ENCODE assay signal across 12 cellular contexts in the genomic region with DNA sequence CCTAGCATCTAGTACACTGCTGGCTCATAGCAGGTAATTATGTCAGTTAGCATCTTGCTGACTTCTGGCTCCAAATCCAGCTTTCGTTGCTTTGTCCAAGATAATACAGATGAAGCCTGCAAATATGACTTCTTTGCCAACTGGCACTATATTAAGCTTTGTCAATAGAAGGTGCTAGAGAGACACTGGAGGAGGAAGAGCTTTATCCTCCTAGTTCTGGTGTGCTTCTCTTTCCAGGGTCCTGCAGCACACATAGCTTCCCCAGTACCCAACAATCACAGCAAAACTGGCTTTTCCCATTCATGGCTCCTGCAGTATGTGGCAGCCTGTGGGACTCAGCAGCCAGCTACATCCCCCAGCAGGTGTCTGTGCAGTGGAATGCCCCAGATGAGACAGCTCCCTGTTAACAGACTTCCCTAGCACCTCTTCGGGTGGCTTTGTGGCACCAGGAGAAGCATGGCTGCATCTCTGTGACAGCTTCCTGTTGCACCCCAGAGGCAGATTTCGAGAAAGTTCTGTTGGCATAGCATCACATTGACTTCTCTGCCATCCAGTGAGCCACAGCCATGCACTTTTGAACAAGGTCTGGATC.
DNase-seq lines count a peak whose midpoint lies in the region; ATAC-seq and TF ChIP-seq lines count a peak whose summit lies in the region.
"Had no signal": no experiment of that assay in that cellular context is flagged by ENCODE, and none has a peak within 500 bp of the region (broad histone marks: within the 10 kb centered on the region; RNA-seq: fewer than 3 reads in every experiment).

No MANE protein-coding gene starts in this region.

- no peak overlapping the region for H2AFZ ChIP-seq in mammary epithelial cell (ENCODE audit: low read depth, low read length)

- dilution Hi-C loops in mammary epithelial cell (cut with HindIII; ENCODE audit: low sequenced_read_pairs), result no loop called here

- H3K9me3 Mint-ChIP-seq in activated T-cell treated with anti-CD3 and anti-CD28 coated beads, Interleukin-2, amount 50 U/mL, for 72 hours, result no peaks in the 10 kb centered on the region
- H3K9me3 Mint-ChIP-seq in activated T-cell treated with anti-CD3 and anti-CD28 coated beads, Interleukin-2, amount 50 U/mL, for 24 hours, result no peaks in the 10 kb centered on the region

- no peak overlapping the region for H3K4me3 Mint-ChIP-seq in activated T-cell treated with anti-CD3 and anti-CD28 coated beads, Interleukin-2, amount 50 U/mL, for 72 hours
- no peak overlapping the region for H3K4me3 Mint-ChIP-seq in activated T-cell treated with anti-CD3 and anti-CD28 coated beads, Interleukin-2, amount 50 U/mL, for 24 hours

- H3K27ac ChIP-seq in mammary epithelial cell (ENCODE audit: insufficient read depth, low read depth, low read length), result no peak overlapping the region
- no peak overlapping the region for H3K27ac ChIP-seq in tibial nerve
- H3K27ac ChIP-seq in effector memory CD4-positive, alpha-beta T cell (ENCODE audit: insufficient read depth, low read length, poor library complexity, severe bottlenecking), result no peak overlapping the region
- H3K27ac ChIP-seq: right lobe of liver had no signal

- BruUV-seq in mammary epithelial cell (replicated peaks; lab: Mats Ljungman, UMichigan), result no TSS peak

- no peaks in the 10 kb centered on the region for H3K36me3 Mint-ChIP-seq in activated T-cell treated with anti-CD3 and anti-CD28 coated beads, Interleukin-2, amount 50 U/mL, for 72 hours (ENCODE audit: insufficient read depth in 2 of 2)
- H3K36me3 Mint-ChIP-seq in activated T-cell treated with anti-CD3 and anti-CD28 coated beads, Interleukin-2, amount 50 U/mL, for 24 hours (ENCODE audit: low read depth), result no peaks in the 10 kb centered on the region

- H3K27me3 ChIP-seq in mammary epithelial cell (ENCODE audit: insufficient read depth, low read length), result no peaks in the 10 kb centered on the region
- H3K27me3 ChIP-seq in tibial nerve, result no peaks in the 10 kb centered on the region
- H3K27me3 ChIP-seq in effector memory CD4-positive, alpha-beta T cell (replicated peaks; ENCODE audit: control insufficient read depth, insufficient read depth, low read length, poor library complexity, severe bottlenecking), result no peaks in the 10 kb centered on the region
- H3K27me3 ChIP-seq: right lobe of liver had no signal

- no peaks in the 10 kb centered on the region for H4K20me1 ChIP-seq in mammary epithelial cell (ENCODE audit: insufficient read depth, low read length)

- H3K9me3 ChIP-seq in mammary epithelial cell (replicated peaks; ENCODE audit: insufficient read depth, low read length) (no peaks in the 10 kb centered on the region), tibial nerve (peaks cover 0 to 9% (median 0%) of the 10 kb centered on the region in 4 donors)
- H3K9me3 ChIP-seq in effector memory CD4-positive, alpha-beta T cell (ENCODE audit: control insufficient read depth, low read length), result no peaks in the 10 kb centered on the region
- H3K9me3 ChIP-seq: right lobe of liver had no signal

- no peak overlapping the region for H3K27ac Mint-ChIP-seq in activated T-cell treated with anti-CD3 and anti-CD28 coated beads, Interleukin-2, amount 50 U/mL, for 72 hours
- H3K27ac Mint-ChIP-seq in activated T-cell treated with anti-CD3 and anti-CD28 coated beads, Interleukin-2, amount 50 U/mL, for 24 hours, result no peak overlapping the region

- H3K4me3 ChIP-seq in mammary epithelial cell (replicated peaks in 1 of 3; ENCODE audit: insufficient read depth in 1 of 3, low read depth in 2 of 3, low read length in 3 of 3), result no peak overlapping the region
- no peak overlapping the region for H3K4me3 ChIP-seq in skeletal muscle cell (ENCODE audit: low read depth, low read length)
- H3K4me3 ChIP-seq in tibial nerve, result no peak overlapping the region
- H3K4me3 ChIP-seq in effector memory CD4-positive, alpha-beta T cell (ENCODE audit: insufficient read depth, low read depth, low read length, poor library complexity, severe bottlenecking), result no peak overlapping the region
- H3K4me3 ChIP-seq: right lobe of liver had no signal

- H3K36me3 ChIP-seq in mammary epithelial cell (ENCODE audit: insufficient read depth, low read length), result no peaks in the 10 kb centered on the region
- no peaks in the 10 kb centered on the region for H3K36me3 ChIP-seq in tibial nerve
- H3K36me3 ChIP-seq in effector memory CD4-positive, alpha-beta T cell (ENCODE audit: control insufficient read depth, insufficient read depth, low read length), result no peaks in the 10 kb centered on the region
- H3K36me3 ChIP-seq: right lobe of liver had no signal

- TF ChIP-seq CTCF in mammary epithelial cell (conservative IDR thresholded peaks at IDR 0.05 in 1 of 2, IDR thresholded peaks at IDR 0.05 in 1 of 2; ENCODE audit: extremely low read depth in 1 of 2, insufficient read depth in 1 of 2, low read depth in 1 of 2, low read length in 2 of 2) (peak; percentile 3 to 36), tibial nerve (IDR thresholded peaks at IDR 0.05) (no peak)

- no peak for DNase-seq in activated T-cell treated with anti-CD3 and anti-CD28 coated beads, Interleukin-2, amount 50 U/mL, for 72 hours
- no peak for DNase-seq in activated T-cell treated with anti-CD3 and anti-CD28 coated beads, Interleukin-2, amount 50 U/mL, for 24 hours
- DNase-seq in M059J (ENCODE audit: low read depth) (peak; percentile 2), mammary epithelial cell (no peak), skeletal muscle cell (ENCODE audit: low read depth) (peak; percentile 5), tibial nerve (ENCODE audit: low spot score in 2 of 2) (no peak), RKO (ENCODE audit: low spot score) (no peak)
- no peak for DNase-seq in effector memory CD4-positive, alpha-beta T cell
- DNase-seq: activated CD4-positive, alpha-beta T cell treated with anti-CD3 and anti-CD28 coated beads, Interleukin-2, amount 50 U/mL, for 1 hour; activated naive CD4-positive, alpha-beta T cell treated with anti-CD3 and anti-CD28 coated beads, Interleukin-2, amount 50 U/mL, for 16 hours; NCI-H1694; right lobe of liver had no signal

- CTCF ChIA-PET in mammary epithelial cell (lab: Charles Lee; ENCODE audit: low non-redundant PET), result interaction anchor here (0.7 to 1.1 kb wide), 2 partner anchors 108 to 121 kb away, joined by 3 to 6 read pairs; no protein-coding TSS in a partner anchor

- intact Hi-C loops in mammary epithelial cell (cut with micrococcal nuclease), result loop anchor here (5.0 kb wide), 1 partner anchor 120 kb away; no protein-coding TSS in a partner anchor

- 35% methylated on average over 2 of the region's 3 CpGs for WGBS in mammary epithelial cell (ENCODE audit: low coverage, missing lambda C conversion rate)
- 73 to 88% methylated on average over 3 of the region's 3 CpGs for WGBS in tibial nerve, 2 donors

- ATAC-seq in activated T-cell treated with anti-CD3 and anti-CD28 coated beads, Interleukin-2, amount 50 U/mL, for 72 hours (replicated peaks in 1 of 2), result peak; percentile 18 to 25
- ATAC-seq: right lobe of liver had no signal

- H3K4me1 ChIP-seq in mammary epithelial cell (ENCODE audit: insufficient read depth, low read length), result no peaks in the 10 kb centered on the region
- H3K4me1 ChIP-seq in tibial nerve, result no peaks in the 10 kb centered on the region
- no peaks in the 10 kb centered on the region for H3K4me1 ChIP-seq in effector memory CD4-positive, alpha-beta T cell (ENCODE audit: control insufficient read depth, insufficient read depth, low read length, poor library complexity, severe bottlenecking)
- H3K4me1 ChIP-seq: right lobe of liver had no signal

- no peak overlapping the region for H3K9ac ChIP-seq in mammary epithelial cell (ENCODE audit: insufficient read depth, low read length)

- in situ Hi-C loops in mammary epithelial cell (cut with MboI; ENCODE audit: low sequenced_read_pairs in 2 of 2), result no loop called here

- TF ChIP-seq EP300 in tibial nerve (IDR thresholded peaks at IDR 0.05), result no peak

- no peaks in the 10 kb centered on the region for H3K79me2 ChIP-seq in mammary epithelial cell (ENCODE audit: insufficient read depth, low read length)

- H3K4me2 ChIP-seq in mammary epithelial cell (ENCODE audit: insufficient read depth, low read depth, low read length), result no peak overlapping the region

- H3K4me1 Mint-ChIP-seq in activated T-cell treated with anti-CD3 and anti-CD28 coated beads, Interleukin-2, amount 50 U/mL, for 72 hours (ENCODE audit: low read depth), result no peaks in the 10 kb centered on the region
- no peaks in the 10 kb centered on the region for H3K4me1 Mint-ChIP-seq in activated T-cell treated with anti-CD3 and anti-CD28 coated beads, Interleukin-2, amount 50 U/mL, for 24 hours (ENCODE audit: low read depth)

- no peak for TF ChIP-seq POLR2A in tibial nerve (IDR thresholded peaks at IDR 0.05)

- peaks cover 5% of the 10 kb centered on the region for H3K27me3 Mint-ChIP-seq in activated T-cell treated with anti-CD3 and anti-CD28 coated beads, Interleukin-2, amount 50 U/mL, for 72 hours (ENCODE audit: low read depth)
- no peaks in the 10 kb centered on the region for H3K27me3 Mint-ChIP-seq in activated T-cell treated with anti-CD3 and anti-CD28 coated beads, Interleukin-2, amount 50 U/mL, for 24 hours

Comparison
In these comparisons a context has a peak if more than half of its experiments do, and no peak if none do; other contexts are left out.
1. DNase-seq: peak in M059J (single experiment) and skeletal muscle cell (single experiment); none in activated T-cell treated with anti-CD3 and anti-CD28 coated beads, Interleukin-2, amount 50 U/mL, for 72 hours (0 of 2), activated T-cell treated with anti-CD3 and anti-CD28 coated beads, Interleukin-2, amount 50 U/mL, for 24 hours (single experiment), mammary epithelial cell (single experiment), tibial nerve (0 of 2), effector memory CD4-positive, alpha-beta T cell (0 of 3) and RKO (single experiment).
2. CTCF ChIP-seq: peak in mammary epithelial cell (2 of 2); none in tibial nerve (0 of 5).